22 cellular contexts compared by ENCODE assay signal in the genomic region with DNA sequence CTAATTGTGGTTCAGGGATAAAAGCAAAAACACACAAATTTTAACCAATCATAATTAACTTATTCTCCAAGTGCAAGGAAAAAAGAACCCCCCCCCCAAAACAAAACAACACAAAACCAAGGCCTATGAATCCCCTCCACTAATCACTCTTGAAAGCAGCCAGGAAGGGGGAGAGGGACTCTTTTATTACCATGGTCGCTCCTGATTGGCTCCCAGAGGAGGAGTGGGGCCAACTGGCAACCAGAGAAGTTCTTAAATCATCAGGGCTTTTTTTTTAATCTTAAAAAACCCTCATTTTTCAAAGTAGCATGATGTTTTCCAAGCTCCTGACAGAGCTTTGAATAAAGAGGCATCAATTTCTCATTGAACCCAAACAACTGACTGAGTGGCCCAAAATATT.
"Had no signal": no experiment of that assay in that cellular context is flagged by ENCODE, and none has a peak within 500 bp of the region (broad histone marks: within the 10 kb centered on the region; RNA-seq: fewer than 3 reads in every experiment).

No MANE protein-coding gene starts in this region.

- H3K36me3 Mint-ChIP-seq: activated naive CD4-positive, alpha-beta T cell treated with anti-CD3 and anti-CD28 coated beads, Interleukin-2, amount 10 ng/mL, durations not matched to agents 7 days and 5 days; natural killer cell had no signal

- H3K4me3 Mint-ChIP-seq: activated CD4-positive, alpha-beta memory T cell treated with anti-CD3 and anti-CD28 coated beads, Interleukin-2, amount 10 ng/mL, durations not matched to agents 7 days and 5 days; activated CD4-positive, alpha-beta T cell treated with anti-CD3 and anti-CD28 coated beads, Interleukin-2, amount 10 ng/mL, durations not matched to agents 24 days and 14 days; activated naive CD4-positive, alpha-beta T cell treated with anti-CD3 and anti-CD28 coated beads, Interleukin-2, amount 10 ng/mL, durations not matched to agents 7 days and 5 days; activated T-cell treated with anti-CD3 and anti-CD28 coated beads, Interleukin-2, amount 50 U/mL, for 72 hours; dendritic cell treated with granulocyte-macrophage colony-stimulating factor and Interleukin-4, amounts not matched to agents 40 ng/mL and 50 ng/mL, for 4 days; natural killer cell had no signal

- DNase-seq: activated CD4-positive, alpha-beta memory T cell treated with anti-CD3 and anti-CD28 coated beads, Interleukin-2, amount 10 ng/mL, durations not matched to agents 7 days and 5 days; activated CD4-positive, alpha-beta T cell treated with anti-CD3 and anti-CD28 coated beads, Interleukin-2, amount 10 ng/mL, durations not matched to agents 24 days and 14 days; activated effector memory CD4-positive, alpha-beta T cell treated with Interleukin-2 at 50 U/mL for 16 hours; activated naive CD4-positive, alpha-beta T cell treated with anti-CD3 and anti-CD28 coated beads, Interleukin-2, amount 10 ng/mL, durations not matched to agents 7 days and 5 days; activated T-cell treated with anti-CD3 and anti-CD28 coated beads, Interleukin-2, amount 50 U/mL, for 72 hours; caudate nucleus; effector CD4-positive, alpha-beta T cell; left colon; midbrain; natural killer cell; posterior cingulate gyrus; SK-N-SH; stimulated activated CD4-positive, alpha-beta T cell treated with anti-CD3 and anti-CD28 coated beads, Interleukin-2, amount 100 ng/mL, for 48 hours; stimulated activated CD8-positive, alpha-beta memory T cell treated with anti-CD3 and anti-CD28 coated beads, Interleukin-4, amount 100 ng/mL, for 48 hours; stimulated activated naive CD4-positive, alpha-beta T cell treated with Interleukin-2 at 50 U/mL for 16 hours; T-helper 2 cell; upper lobe of right lung had no signal

- H3K9me3 Mint-ChIP-seq: activated CD4-positive, alpha-beta memory T cell treated with anti-CD3 and anti-CD28 coated beads, Interleukin-2, amount 10 ng/mL, durations not matched to agents 7 days and 5 days; activated CD4-positive, alpha-beta T cell treated with anti-CD3 and anti-CD28 coated beads, Interleukin-2, amount 10 ng/mL, durations not matched to agents 24 days and 14 days; activated naive CD4-positive, alpha-beta T cell treated with anti-CD3 and anti-CD28 coated beads, Interleukin-2, amount 10 ng/mL, durations not matched to agents 7 days and 5 days; dendritic cell treated with granulocyte-macrophage colony-stimulating factor and Interleukin-4, amounts not matched to agents 40 ng/mL and 50 ng/mL, for 4 days had no signal

- H3K36me3 ChIP-seq: esophagus muscularis mucosa, gastrocnemius medialis, upper lobe of right lung had no signal

- H3K4me3 ChIP-seq: esophagus muscularis mucosa, gastrocnemius medialis, lung, upper lobe of right lung had no signal

- H3K4me1 ChIP-seq: upper lobe of right lung had no signal

- H3K4me1 Mint-ChIP-seq: activated CD4-positive, alpha-beta memory T cell treated with anti-CD3 and anti-CD28 coated beads, Interleukin-2, amount 10 ng/mL, durations not matched to agents 7 days and 5 days; activated CD4-positive, alpha-beta T cell treated with anti-CD3 and anti-CD28 coated beads, Interleukin-2, amount 10 ng/mL, durations not matched to agents 24 days and 14 days; activated naive CD4-positive, alpha-beta T cell treated with anti-CD3 and anti-CD28 coated beads, Interleukin-2, amount 10 ng/mL, durations not matched to agents 7 days and 5 days; natural killer cell had no signal

- H3K27me3 ChIP-seq: esophagus muscularis mucosa, gastrocnemius medialis, upper lobe of right lung had no signal

- H3K27ac ChIP-seq: esophagus muscularis mucosa, gastrocnemius medialis, upper lobe of right lung had no signal

- H3K27me3 Mint-ChIP-seq: activated CD4-positive, alpha-beta memory T cell treated with anti-CD3 and anti-CD28 coated beads, Interleukin-2, amount 10 ng/mL, durations not matched to agents 7 days and 5 days; activated CD4-positive, alpha-beta T cell treated with anti-CD3 and anti-CD28 coated beads, Interleukin-2, amount 10 ng/mL, durations not matched to agents 24 days and 14 days; activated naive CD4-positive, alpha-beta T cell treated with anti-CD3 and anti-CD28 coated beads, Interleukin-2, amount 10 ng/mL, durations not matched to agents 7 days and 5 days; dendritic cell treated with granulocyte-macrophage colony-stimulating factor and Interleukin-4, amounts not matched to agents 40 ng/mL and 50 ng/mL, for 4 days had no signal

- H3K27ac Mint-ChIP-seq: activated CD4-positive, alpha-beta memory T cell treated with anti-CD3 and anti-CD28 coated beads, Interleukin-2, amount 10 ng/mL, durations not matched to agents 7 days and 5 days; activated CD4-positive, alpha-beta T cell treated with anti-CD3 and anti-CD28 coated beads, Interleukin-2, amount 10 ng/mL, durations not matched to agents 24 days and 14 days; activated naive CD4-positive, alpha-beta T cell treated with anti-CD3 and anti-CD28 coated beads, Interleukin-2, amount 10 ng/mL, durations not matched to agents 7 days and 5 days; activated T-cell treated with anti-CD3 and anti-CD28 coated beads, Interleukin-2, amount 50 U/mL, for 72 hours; dendritic cell treated with granulocyte-macrophage colony-stimulating factor and Interleukin-4, amounts not matched to agents 40 ng/mL and 50 ng/mL, for 4 days; natural killer cell had no signal

- ATAC-seq: activated CD4-positive, CD25-positive, alpha-beta regulatory T cell treated with anti-CD3 and anti-CD28 coated beads, Interleukin-2, amount 50 U/mL, for 24 hours; activated T-cell treated with anti-CD3 and anti-CD28 coated beads, Interleukin-2, amount 50 U/mL, for 72 hours; left colon; natural killer cell; upper lobe of right lung had no signal

- H3K9me3 ChIP-seq: esophagus muscularis mucosa, gastrocnemius medialis, SK-N-SH, upper lobe of right lung had no signal
